28 cellular contexts compared by ENCODE assay signal in the genomic region with DNA sequence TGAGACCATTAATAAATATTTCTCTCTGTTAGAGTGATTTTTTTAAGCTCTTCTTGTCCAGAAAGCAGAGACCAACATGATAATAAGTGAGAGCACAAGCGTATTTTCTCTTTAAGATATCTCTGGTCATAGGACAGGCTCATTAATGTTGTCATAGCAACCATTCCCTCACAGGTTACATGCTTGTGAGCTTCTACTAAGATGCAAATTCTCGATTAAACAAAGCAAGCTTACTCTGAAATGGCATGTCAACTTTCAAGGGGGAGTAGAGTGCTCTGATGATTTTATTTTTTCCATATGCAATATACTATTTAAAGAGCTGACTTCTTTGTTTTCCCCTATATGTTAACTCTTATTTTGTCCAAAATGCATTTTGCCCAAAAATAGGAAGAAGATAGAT.
"Had no signal": no experiment of that assay in that cellular context is flagged by ENCODE, and none has a peak within 500 bp of the region (broad histone marks: within the 10 kb centered on the region; RNA-seq: fewer than 3 reads in every experiment).

No MANE protein-coding gene starts in this region.

- H3K27me3 ChIP-seq: ascending aorta, heart right ventricle, spleen, testis, transverse colon had no signal

- ATAC-seq: esophagus mucosa; heart right ventricle; natural killer cell; right cardiac atrium; stimulated activated naive CD8-positive, alpha-beta T cell treated with anti-CD3 and anti-CD28 coated beads, Interleukin-15, Interleukin-2, amounts not matched to agents 100 U/mL and 50 U/mL, for 24 hours had no signal

- H3K4me1 Mint-ChIP-seq: activated naive CD8-positive, alpha-beta T cell treated with anti-CD3 and anti-CD28 coated beads, Interleukin-2, amount 10 ng/mL, durations not matched to agents 7 days and 5 days; endodermal cell; natural killer cell had no signal

- H3K36me3 ChIP-seq: ascending aorta, heart right ventricle, left ventricle myocardium inferior, spleen, transverse colon had no signal

- H3K27ac Mint-ChIP-seq: activated naive CD4-positive, alpha-beta T cell treated with anti-CD3 and anti-CD28 coated beads for 36 hours; activated naive CD8-positive, alpha-beta T cell treated with anti-CD3 and anti-CD28 coated beads, Interleukin-2, amount 10 ng/mL, durations not matched to agents 7 days and 5 days; activated T-helper 1 cell treated with anti-CD3 and anti-CD28 coated beads, Interleukin-12 subunit alpha, Interleukin-12 subunit beta, Interleukin-2, Interleukin-4 antibody, amounts not matched to agents 30 ng/mL and 10 ng/mL and 1 ng/mL, durations not matched to agents 14 hours and 24 hours and 36 hours; endodermal cell; natural killer cell; T-helper 1 cell treated with Interleukin-12 subunit alpha and Interleukin-12 subunit beta and Interleukin-4 antibody, amounts not matched to agents 30 μg/mL and 1 μg/mL, for 36 hours had no signal

- H3K9me3 ChIP-seq: ascending aorta, left ventricle myocardium inferior, spleen, testis, transverse colon had no signal

- H3K9me3 Mint-ChIP-seq: activated naive CD4-positive, alpha-beta T cell treated with anti-CD3 and anti-CD28 coated beads for 36 hours; activated naive CD8-positive, alpha-beta T cell treated with anti-CD3 and anti-CD28 coated beads, Interleukin-2, amount 10 ng/mL, durations not matched to agents 7 days and 5 days; activated T-helper 1 cell treated with anti-CD3 and anti-CD28 coated beads, Interleukin-12 subunit alpha, Interleukin-12 subunit beta, Interleukin-2, Interleukin-4 antibody, amounts not matched to agents 30 ng/mL and 10 ng/mL and 1 ng/mL, durations not matched to agents 14 hours and 24 hours and 36 hours; endodermal cell; T-helper 1 cell treated with Interleukin-12 subunit alpha and Interleukin-12 subunit beta and Interleukin-4 antibody, amounts not matched to agents 30 μg/mL and 1 μg/mL, for 36 hours had no signal

- DNase-seq: activated CD4-positive, alpha-beta T cell treated with anti-CD3 and anti-CD28 coated beads for 4 hours; activated CD4-positive, alpha-beta T cell treated with anti-CD3 and anti-CD28 coated beads, Interleukin-2, amount 50 U/mL, for 4 hours; activated effector memory CD4-positive, alpha-beta T cell treated with anti-CD3 and anti-CD28 coated beads, Interleukin-2, amount 50 U/mL, for 16 hours; activated naive CD4-positive, alpha-beta T cell treated with anti-CD3 and anti-CD28 coated beads for 36 hours; activated naive CD8-positive, alpha-beta T cell treated with anti-CD3 and anti-CD28 coated beads, Interleukin-2, amount 10 ng/mL, durations not matched to agents 7 days and 5 days; activated T-cell treated with anti-CD3 and anti-CD28 coated beads for 4 hours; caudate nucleus; cortex of kidney; endodermal cell; foreskin fibroblast; heart right ventricle; left ventricle myocardium inferior; mesendoderm; natural killer cell; posterior cingulate gyrus; right cardiac atrium; spleen; stimulated activated CD4-positive, alpha-beta T cell treated with anti-CD3 and anti-CD28 coated beads, Interleukin-2, amount 100 ng/mL, for 48 hours; stimulated activated naive CD8-positive, alpha-beta T cell treated with anti-CD3 and anti-CD28 coated beads, Interleukin-15, Interleukin-2, amounts not matched to agents 100 U/mL and 50 U/mL, for 24 hours; T-helper 9 cell; testis; transverse colon had no signal

- H3K36me3 Mint-ChIP-seq: activated naive CD8-positive, alpha-beta T cell treated with anti-CD3 and anti-CD28 coated beads, Interleukin-2, amount 10 ng/mL, durations not matched to agents 7 days and 5 days; natural killer cell had no signal

- H3K4me3 ChIP-seq: ascending aorta, heart right ventricle, left ventricle myocardium inferior, lung, spleen, testis, transverse colon had no signal

- H3K27ac ChIP-seq: ascending aorta, heart right ventricle, left ventricle myocardium inferior, spleen, testis, transverse colon, VCaP had no signal

- H3K4me1 ChIP-seq: ascending aorta, heart right ventricle, left ventricle myocardium inferior, spleen, testis, transverse colon had no signal

- H3K4me3 Mint-ChIP-seq: activated naive CD4-positive, alpha-beta T cell treated with anti-CD3 and anti-CD28 coated beads for 36 hours; activated naive CD8-positive, alpha-beta T cell treated with anti-CD3 and anti-CD28 coated beads, Interleukin-2, amount 10 ng/mL, durations not matched to agents 7 days and 5 days; activated T-helper 1 cell treated with anti-CD3 and anti-CD28 coated beads, Interleukin-12 subunit alpha, Interleukin-12 subunit beta, Interleukin-2, Interleukin-4 antibody, amounts not matched to agents 30 ng/mL and 10 ng/mL and 1 ng/mL, durations not matched to agents 14 hours and 24 hours and 36 hours; endodermal cell; natural killer cell; T-helper 1 cell treated with Interleukin-12 subunit alpha and Interleukin-12 subunit beta and Interleukin-4 antibody, amounts not matched to agents 30 μg/mL and 1 μg/mL, for 36 hours had no signal

- H3K27me3 Mint-ChIP-seq: activated naive CD8-positive, alpha-beta T cell treated with anti-CD3 and anti-CD28 coated beads, Interleukin-2, amount 10 ng/mL, durations not matched to agents 7 days and 5 days had no signal
